ENCODE assay signal across 27 cellular contexts in genomic region chr6:17169291-17169690, GRCh38.
DNase-seq lines count a peak whose midpoint lies in the region; ATAC-seq and TF ChIP-seq lines count a peak whose summit lies in the region.
"Had no signal": no experiment of that assay in that cellular context is flagged by ENCODE, and none has a peak within 500 bp of the region (broad histone marks: within the 10 kb centered on the region; RNA-seq: fewer than 3 reads in every experiment).

No MANE protein-coding gene starts in this region.

- no peaks in the 10 kb centered on the region for H3K36me3 ChIP-seq in skeletal muscle satellite cell (ENCODE audit: insufficient read depth, low read length)
- H3K36me3 ChIP-seq: ascending aorta, right lobe of liver, transverse colon had no signal

- DNase-seq in EL (peak; percentile 86), M059J (ENCODE audit: low read depth) (peak; percentile 72), fibroblast of peridontal ligament (ENCODE audit: extremely low read depth) (peak; percentile 56), GM10266 (ENCODE audit: extremely low spot score) (no peak), NCI-H1694 treated with DMSO at 0.1 percent for 48 hours (lab: John Stamatoyannopoulos, UW) (no peak), NCI-H2227 (lab: John Stamatoyannopoulos, UW; ENCODE audit: unreplicated experiment) (no peak)
- DNase-seq: activated CD4-positive, alpha-beta T cell treated with anti-CD3 and anti-CD28 coated beads, Interleukin-2, amount 50 U/mL, for 48 hours; activated CD8-positive, alpha-beta memory T cell treated with anti-CD3 and anti-CD28 coated beads, Interleukin-2, amount 50 U/mL, for 48 hours; CD8-positive, alpha-beta memory T cell; central memory CD4-positive, alpha-beta T cell; DMS153; foreskin fibroblast; GOT3; hippocampal formation; left ventricle myocardium superior; NCI-H1436 treated with DMSO at 0.1 percent for 48 hours; right lobe of liver; RPMI8226; stimulated activated CD8-positive, alpha-beta memory T cell treated with anti-CD3 and anti-CD28 coated beads, Interleukin-4, amount 100 ng/mL, for 48 hours; T1000; transverse colon had no signal

- peak overlapping the region; percentile 1 for H3K4me3 ChIP-seq in skeletal muscle satellite cell (ENCODE audit: low read length)
- H3K4me3 ChIP-seq: ascending aorta, K562, right lobe of liver, transverse colon had no signal

- no peaks in the 10 kb centered on the region for H3K9me3 ChIP-seq in skeletal muscle satellite cell (replicated peaks; ENCODE audit: low read length)
- H3K9me3 ChIP-seq: ascending aorta, right lobe of liver, transverse colon had no signal

- no peak for TF ChIP-seq CTCF in GM10266 (IDR thresholded peaks at IDR 0.05; ENCODE audit: control insufficient read depth, insufficient read depth, low read depth, missing control alignments)

- no peak for ATAC-seq in activated CD4-positive, CD25-positive, alpha-beta regulatory T cell treated with anti-CD3 and anti-CD28 coated beads, Interleukin-2, amount 50 U/mL, for 24 hours
- ATAC-seq: K562, right lobe of liver, WTC11 had no signal

- H3K9ac ChIP-seq in skeletal muscle satellite cell (ENCODE audit: low read depth, low read length): peak overlapping the region; percentile 64
- H3K9ac ChIP-seq: parathyroid adenoma had no signal

- peaks cover 22% of the 10 kb centered on the region for H3K4me1 ChIP-seq in skeletal muscle satellite cell (ENCODE audit: control insufficient read depth, insufficient read depth, low read length)
- H3K4me1 ChIP-seq: ascending aorta, parathyroid adenoma, right lobe of liver, transverse colon had no signal

- H3K4me2 ChIP-seq in skeletal muscle satellite cell (ENCODE audit: low read length): peak overlapping the region; percentile 71

- no peaks in the 10 kb centered on the region for H3K27me3 ChIP-seq in skeletal muscle satellite cell (ENCODE audit: control insufficient read depth, insufficient read depth, low read length)
- H3K27me3 ChIP-seq: ascending aorta, right lobe of liver, transverse colon had no signal

Comparison
In these comparisons a context has a peak if more than half of its experiments do, and no peak if none do; other contexts are left out.
1. DNase-seq: peak in EL (single experiment), M059J (single experiment) and fibroblast of peridontal ligament (single experiment); none in GM10266 (single experiment), NCI-H1694 treated with DMSO at 0.1 percent for 48 hours (single experiment) and NCI-H2227 (single experiment).